Comparison of ENCODE assay signal across 25 cellular contexts in genomic region chr7:5065107-5065407, GRCh38. TPM values are rescaled to one million over a fixed set of nuclear protein-coding genes. Genes with fewer than 3 reads are reported as not detected.
DNase-seq lines count a peak whose midpoint lies in the region; ATAC-seq, FAIRE-seq and TF ChIP-seq lines count a peak whose summit lies in the region.
"Had no signal": no experiment of that assay in that cellular context is flagged by ENCODE, and none has a peak within 500 bp of the region (broad histone marks: within the 10 kb centered on the region; RNA-seq: fewer than 3 reads in every experiment).

No MANE protein-coding gene starts in this region.

- peak; percentile 68 for FAIRE-seq in H54 (lab: Jason Lieb, UNC)
- FAIRE-seq: colon, GM18507, HepG2 had no signal

- H3K4me3 ChIP-seq in BLaER1 (peak overlapping the region; percentile 32), coronary artery (peak overlapping the region; percentile 51), upper lobe of right lung (no peak overlapping the region), vagina (no peak overlapping the region)
- peak overlapping the region; percentile 8 for H3K4me3 ChIP-seq in naive thymus-derived CD4-positive, alpha-beta T cell (ENCODE audit: low read length)
- H3K4me3 ChIP-seq: lower lobe of right lung, Peyer's patch had no signal

- H3K4me2 ChIP-seq in BLaER1 = no peak overlapping the region

- ATAC-seq in naive thymus-derived CD4-positive, alpha-beta T cell = no peak
- ATAC-seq in upper lobe of right lung = no peak
- ATAC-seq: activated CD4-positive, CD25-positive, alpha-beta regulatory T cell treated with anti-CD3 and anti-CD28 coated beads, Interleukin-2, amount 50 U/mL, for 24 hours; gastrocnemius medialis; HepG2; lower lobe of right lung; T-cell had no signal

- peaks cover 0 to 100% (median 81%) of the 10 kb centered on the region in 11 donors for H3K9me3 Mint-ChIP-seq in naive thymus-derived CD4-positive, alpha-beta T cell

- H3K9me3 ChIP-seq in BLaER1 (peaks cover 100% of the 10 kb centered on the region), upper lobe of right lung (peaks cover 94% of the 10 kb centered on the region), vagina (peaks cover 84% of the 10 kb centered on the region)
- peaks cover 43 to 98% (median 59%) of the 10 kb centered on the region in 3 experiments for H3K9me3 ChIP-seq in naive thymus-derived CD4-positive, alpha-beta T cell (ENCODE audit: control insufficient read depth in 2 of 3, low read length in 3 of 3)

- H3K9ac ChIP-seq in BLaER1 = no peak overlapping the region

- peaks cover 38 to 94% (median 72%) of the 10 kb centered on the region in 5 donors for H3K36me3 Mint-ChIP-seq in naive thymus-derived CD4-positive, alpha-beta T cell

- POLR2A ChIA-PET in naive thymus-derived CD4-positive, alpha-beta T cell (lab: Charles Lee) = no interaction called here

- DNase-seq in H54 (ENCODE audit: insufficient read length, low spot score) = no peak
- DNase-seq in coronary artery (ENCODE audit: low spot score) = no peak
- no peak for DNase-seq in naive thymus-derived CD4-positive, alpha-beta T cell
- no peak for DNase-seq in upper lobe of right lung
- no peak for DNase-seq in vagina (ENCODE audit: extremely low spot score in 2 of 2)
- no peak for DNase-seq in activated naive CD4-positive, alpha-beta T cell (lab: John Stamatoyannopoulos, UW)
- DNase-seq: activated CD4-positive, alpha-beta memory T cell treated with anti-CD3 and anti-CD28 coated beads, Interleukin-2, amount 10 ng/mL, durations not matched to agents 7 days and 5 days; activated effector memory CD4-positive, alpha-beta T cell treated with anti-CD3 and anti-CD28 coated beads, Interleukin-2, amount 50 U/mL, for 16 hours; amniotic stem cell; CD4-positive, CD25-positive, alpha-beta regulatory T cell; gastrocnemius medialis; islet precursor cell; lower lobe of right lung; NCI-H1048; NCI-H187; NCI-H524 treated with DMSO at 0.1 percent for 48 hours; NK-92 treated with Interleukin-12 subunit alpha and Interleukin-12 subunit beta, amount 100 ng/mL, for 24 hours; Peyer's patch; T-cell had no signal

- no peaks in the 10 kb centered on the region for H3K4me1 ChIP-seq in BLaER1
- no peaks in the 10 kb centered on the region for H3K4me1 ChIP-seq in naive thymus-derived CD4-positive, alpha-beta T cell (ENCODE audit: control insufficient read depth in 2 of 2, insufficient read depth in 2 of 2, low read length in 2 of 2)
- no peaks in the 10 kb centered on the region for H3K4me1 ChIP-seq in upper lobe of right lung
- H3K4me1 ChIP-seq in vagina = no peaks in the 10 kb centered on the region
- H3K4me1 ChIP-seq: gastrocnemius medialis, lower lobe of right lung, Peyer's patch had no signal

- H3K36me3 ChIP-seq in BLaER1 (peaks cover 100% of the 10 kb centered on the region), upper lobe of right lung (peaks cover 47% of the 10 kb centered on the region), vagina (peaks cover 15 to 66% of the 10 kb centered on the region in 2 donors)
- peaks cover 27 to 53% (median 33%) of the 10 kb centered on the region in 3 experiments for H3K36me3 ChIP-seq in naive thymus-derived CD4-positive, alpha-beta T cell (ENCODE audit: control insufficient read depth in 2 of 3, insufficient read depth in 3 of 3, low read length in 3 of 3)

- H3K4me3 Mint-ChIP-seq in naive thymus-derived CD4-positive, alpha-beta T cell = peak overlapping the region in 2 of 10 donors; percentile 6 to 14
- H3K4me3 Mint-ChIP-seq: activated CD4-positive, alpha-beta memory T cell treated with anti-CD3 and anti-CD28 coated beads, Interleukin-2, amount 10 ng/mL, durations not matched to agents 7 days and 5 days; CD4-positive, CD25-positive, alpha-beta regulatory T cell; T-cell had no signal

- CTCF ChIA-PET in naive thymus-derived CD4-positive, alpha-beta T cell (lab: Charles Lee) = no interaction called here

- H3K27ac Mint-ChIP-seq in naive thymus-derived CD4-positive, alpha-beta T cell = no peak overlapping the region
- H3K27ac Mint-ChIP-seq: activated CD4-positive, alpha-beta memory T cell treated with anti-CD3 and anti-CD28 coated beads, Interleukin-2, amount 10 ng/mL, durations not matched to agents 7 days and 5 days; CD4-positive, CD25-positive, alpha-beta regulatory T cell; T-cell had no signal

- no peaks in the 10 kb centered on the region for H4K20me1 ChIP-seq in BLaER1

- TF ChIP-seq CTCF in coronary artery (IDR thresholded peaks at IDR 0.05) = no peak
- TF ChIP-seq CTCF in upper lobe of right lung (IDR thresholded peaks at IDR 0.05) = no peak
- no peak for TF ChIP-seq CTCF in vagina (IDR thresholded peaks at IDR 0.05)

- intact Hi-C loops in naive thymus-derived CD4-positive, alpha-beta T cell (cut with micrococcal nuclease) = loop anchor here in 1 of 2 donors (5.0 kb wide), 1 partner anchor 357 kb away; the partner anchor contains the start of gene TNRC18
- intact Hi-C loops in upper lobe of right lung (cut with DNase I) = no loop called here
- intact Hi-C loops in vagina (cut with DNase I) = no loop called here

- H3K27me3 Mint-ChIP-seq in naive thymus-derived CD4-positive, alpha-beta T cell = peaks cover 0 to 2% (median 0%) of the 10 kb centered on the region in 5 donors
- H3K27me3 Mint-ChIP-seq: activated CD4-positive, alpha-beta memory T cell treated with anti-CD3 and anti-CD28 coated beads, Interleukin-2, amount 10 ng/mL, durations not matched to agents 7 days and 5 days; CD4-positive, CD25-positive, alpha-beta regulatory T cell; T-cell had no signal

- H3K27me3 ChIP-seq in BLaER1 (no peaks in the 10 kb centered on the region), upper lobe of right lung (no peaks in the 10 kb centered on the region), vagina (no peaks in the 10 kb centered on the region)
- no peaks in the 10 kb centered on the region for H3K27me3 ChIP-seq in naive thymus-derived CD4-positive, alpha-beta T cell (ENCODE audit: control insufficient read depth in 2 of 2, insufficient read depth in 2 of 2, low read length in 2 of 2)
- H3K27me3 ChIP-seq: Peyer's patch had no signal

- H3K27ac ChIP-seq in BLaER1 (no peak overlapping the region), coronary artery (no peak overlapping the region), upper lobe of right lung (no peak overlapping the region), vagina (no peak overlapping the region)
- H3K27ac ChIP-seq in naive thymus-derived CD4-positive, alpha-beta T cell (ENCODE audit: low read depth, low read length) = no peak overlapping the region
- H3K27ac ChIP-seq: gastrocnemius medialis, lower lobe of right lung, Peyer's patch had no signal

- H3K4me1 Mint-ChIP-seq in naive thymus-derived CD4-positive, alpha-beta T cell = no peaks in the 10 kb centered on the region
- H3K4me1 Mint-ChIP-seq: activated CD4-positive, alpha-beta memory T cell treated with anti-CD3 and anti-CD28 coated beads, Interleukin-2, amount 10 ng/mL, durations not matched to agents 7 days and 5 days; neural crest cell; T-cell had no signal

- TF ChIP-seq POLR2A in H54 (IDR thresholded peaks at IDR 0.05; ENCODE audit: low read depth, low read length) (no peak), vagina (IDR thresholded peaks at IDR 0.05) (no peak)

RNA-seq across cellular contexts. Expression of gene RBAK, which starts 19.4 kb away (rescaled TPM):
- 10 to 100 TPM; 11.8 to 21.8 (median 17.5) TPM for total RNA-seq in naive thymus-derived CD4-positive, alpha-beta T cell
- 1 to 10 TPM; 4.1 to 4.8 TPM for polyA plus RNA-seq in naive thymus-derived CD4-positive, alpha-beta T cell
- 9.8 TPM for total RNA-seq in upper lobe of right lung
- total RNA-seq in vagina = 9.3 TPM

Comparison
In these comparisons a context has a peak if more than half of its experiments do, and no peak if none do; other contexts are left out.
1. H3K4me3 ChIP-seq: peak in BLaER1 (single experiment), coronary artery (single experiment) and naive thymus-derived CD4-positive, alpha-beta T cell (single experiment); none in upper lobe of right lung (single experiment) and vagina (0 of 2).